Comparison of ENCODE assay signal across 16 cellular contexts in genomic region chr3:182920515-182921084, GRCh38. TPM values are rescaled to one million over a fixed set of nuclear protein-coding genes. Genes with fewer than 3 reads are reported as not detected.
DNase-seq lines count a peak whose midpoint lies in the region; ATAC-seq, FAIRE-seq and TF ChIP-seq lines count a peak whose summit lies in the region.
"Had no signal": no experiment of that assay in that cellular context is flagged by ENCODE, and none has a peak within 500 bp of the region (broad histone marks: within the 10 kb centered on the region; RNA-seq: fewer than 3 reads in every experiment).

No MANE protein-coding gene starts in this region.

- H3K27ac ChIP-seq in pancreas, result no peak overlapping the region
- H3K27ac ChIP-seq: SJSA1, stomach had no signal

- H3K27ac Mint-ChIP-seq in naive thymus-derived CD8-positive, alpha-beta T cell, result peak overlapping the region in 3 of 10 donors; percentile 39 to 56 (median 51)
- H3K27ac Mint-ChIP-seq: activated CD4-positive, alpha-beta T cell treated with anti-CD3 and anti-CD28 coated beads, Interleukin-2, amount 10 ng/mL, durations not matched to agents 24 days and 14 days had no signal

- H3K4me1 ChIP-seq in pancreas, result peaks cover 0 to 22% (median 12%) of the 10 kb centered on the region in 3 donors
- H3K4me1 ChIP-seq: SJSA1, stomach had no signal

- FAIRE-seq in pancreas (lab: Jason Lieb, UNC), result no peak
- FAIRE-seq: D721Med, GM12878 had no signal

- ATAC-seq in pancreas (peak; percentile 44 to 73 (median 64)), HG03108 (IDR thresholded peaks at IDR 0.05; ENCODE audit: unreplicated experiment) (no peak)
- no peak for ATAC-seq in naive thymus-derived CD8-positive, alpha-beta T cell
- ATAC-seq: GM12878 had no signal

- peak; percentile 91 for TF ChIP-seq POLR2A in erythroblast (IDR thresholded peaks at IDR 0.05; ENCODE audit: low read length)

- WGBS in pancreas, 2 donors, result 50% methylated on average over 9 of the region's 9 CpGs

- peaks cover 0 to 2% (median 0%) of the 10 kb centered on the region in 9 donors for H3K9me3 Mint-ChIP-seq in naive thymus-derived CD8-positive, alpha-beta T cell
- H3K9me3 Mint-ChIP-seq: activated CD4-positive, alpha-beta T cell treated with anti-CD3 and anti-CD28 coated beads, Interleukin-2, amount 10 ng/mL, durations not matched to agents 24 days and 14 days had no signal

- no peak overlapping the region for H3K4me3 ChIP-seq in pancreas
- H3K4me3 ChIP-seq: GM12878, SJSA1, stomach had no signal

- H3K36me3 ChIP-seq in pancreas, result no peaks in the 10 kb centered on the region
- H3K36me3 ChIP-seq: SJSA1 had no signal

- peaks cover 2 to 12% (median 5%) of the 10 kb centered on the region in 4 donors for H3K4me1 Mint-ChIP-seq in naive thymus-derived CD8-positive, alpha-beta T cell
- H3K4me1 Mint-ChIP-seq: activated CD4-positive, alpha-beta T cell treated with anti-CD3 and anti-CD28 coated beads, Interleukin-2, amount 10 ng/mL, durations not matched to agents 24 days and 14 days had no signal

- TF ChIP-seq CTCF in pancreas (IDR thresholded peaks at IDR 0.05), result no peak

- H3K4me3 Mint-ChIP-seq in naive thymus-derived CD8-positive, alpha-beta T cell, result no peak overlapping the region
- H3K4me3 Mint-ChIP-seq: activated CD4-positive, alpha-beta T cell treated with anti-CD3 and anti-CD28 coated beads, Interleukin-2, amount 10 ng/mL, durations not matched to agents 24 days and 14 days had no signal

- H3K27me3 ChIP-seq in pancreas, result no peaks in the 10 kb centered on the region
- H3K27me3 ChIP-seq: SJSA1, stomach had no signal

- peaks cover 0 to 46% (median 3%) of the 10 kb centered on the region in 3 donors for H3K36me3 Mint-ChIP-seq in naive thymus-derived CD8-positive, alpha-beta T cell

- POLR2A ChIA-PET in naive thymus-derived CD8-positive, alpha-beta T cell (lab: Charles Lee), result no interaction called here

- no peaks in the 10 kb centered on the region for H3K27me3 Mint-ChIP-seq in naive thymus-derived CD8-positive, alpha-beta T cell
- H3K27me3 Mint-ChIP-seq: activated CD4-positive, alpha-beta T cell treated with anti-CD3 and anti-CD28 coated beads, Interleukin-2, amount 10 ng/mL, durations not matched to agents 24 days and 14 days had no signal

- intact Hi-C loops in pancreas (cut with DNase I), result no loop called here

- DNase-seq in ELF-1 (ENCODE audit: low read depth, low spot score), result peak; percentile 74
- peak; percentile 4 for DNase-seq in MV-4-11 (lab: John Stamatoyannopoulos, UW)
- peak; percentile 96 to 99 for DNase-seq in erythroblast (lab: John Stamatoyannopoulos, UW)
- DNase-seq in pancreas, result no peak
- no peak for DNase-seq in naive thymus-derived CD8-positive, alpha-beta T cell
- no peak for DNase-seq in D341Med (ENCODE audit: low spot score)
- DNase-seq: activated CD4-positive, alpha-beta T cell treated with anti-CD3 and anti-CD28 coated beads, Interleukin-2, amount 10 ng/mL, durations not matched to agents 24 days and 14 days; activated naive CD4-positive, alpha-beta T cell treated with Interleukin-2 at 50 U/mL for 16 hours; NCI-H1105; NCI-H524; stimulated activated CD4-positive, alpha-beta T cell treated with anti-CD3 and anti-CD28 coated beads, Interleukin-4, amount 100 ng/mL, for 4 hours; stomach had no signal

- no peaks in the 10 kb centered on the region for H3K9me3 ChIP-seq in pancreas
- H3K9me3 ChIP-seq: SJSA1, stomach had no signal

RNA-seq across cellular contexts. Expression of gene DCUN1D1, which starts 59.7 kb away (rescaled TPM):
- total RNA-seq in pancreas, result 10 to 100 TPM; 15.5 to 25.0 (median 17.1) TPM
- 1 to 10 TPM; 2.8 to 6.2 TPM for polyA plus RNA-seq in pancreas
- total RNA-seq in naive thymus-derived CD8-positive, alpha-beta T cell, result 10 to 100 TPM; 34.5 to 36.6 TPM
- polyA plus RNA-seq in naive thymus-derived CD8-positive, alpha-beta T cell, result 10 to 100 TPM; 21.3 to 24.8 (median 24.1) TPM

Comparison
In these comparisons a context has a peak if more than half of its experiments do, and no peak if none do; other contexts are left out.
1. DNase-seq: peak in ELF-1 (single experiment), MV-4-11 (single experiment) and erythroblast (2 of 2); none in pancreas (0 of 6), naive thymus-derived CD8-positive, alpha-beta T cell (0 of 10) and D341Med (single experiment).
2. ATAC-seq: peak in pancreas (4 of 4); none in naive thymus-derived CD8-positive, alpha-beta T cell (0 of 2) and HG03108 (single experiment).